In the genomic region with DNA sequence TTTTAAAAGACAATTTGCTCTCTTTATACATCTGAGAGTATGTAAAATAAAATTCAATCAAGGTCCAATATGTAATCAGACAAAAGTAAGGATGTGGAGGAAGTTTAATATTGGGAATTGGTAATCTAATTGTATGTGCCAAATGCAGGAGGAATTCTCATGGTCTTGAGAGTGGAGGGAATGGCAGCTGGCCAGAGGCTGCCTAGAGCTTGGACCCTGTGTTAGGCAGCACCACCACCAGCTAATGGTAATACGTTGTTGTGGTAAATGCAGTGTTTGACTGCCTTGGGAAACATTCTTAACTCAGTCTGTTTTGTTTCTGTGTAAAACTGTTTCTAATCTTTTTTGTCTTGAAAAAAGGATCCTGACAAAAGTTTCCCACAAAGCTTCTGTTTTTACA, we compare ENCODE assay signal across 1 cellular context.
TF ChIP-seq lines count a peak whose summit lies in the region.

No MANE protein-coding gene starts in this region.

TF ChIP-seq in GM23338, 12 proteins besides CTCF, POLR2A, EP300 and RAD21 (continued from another document):
- TF ChIP-seq, protein P1, sequence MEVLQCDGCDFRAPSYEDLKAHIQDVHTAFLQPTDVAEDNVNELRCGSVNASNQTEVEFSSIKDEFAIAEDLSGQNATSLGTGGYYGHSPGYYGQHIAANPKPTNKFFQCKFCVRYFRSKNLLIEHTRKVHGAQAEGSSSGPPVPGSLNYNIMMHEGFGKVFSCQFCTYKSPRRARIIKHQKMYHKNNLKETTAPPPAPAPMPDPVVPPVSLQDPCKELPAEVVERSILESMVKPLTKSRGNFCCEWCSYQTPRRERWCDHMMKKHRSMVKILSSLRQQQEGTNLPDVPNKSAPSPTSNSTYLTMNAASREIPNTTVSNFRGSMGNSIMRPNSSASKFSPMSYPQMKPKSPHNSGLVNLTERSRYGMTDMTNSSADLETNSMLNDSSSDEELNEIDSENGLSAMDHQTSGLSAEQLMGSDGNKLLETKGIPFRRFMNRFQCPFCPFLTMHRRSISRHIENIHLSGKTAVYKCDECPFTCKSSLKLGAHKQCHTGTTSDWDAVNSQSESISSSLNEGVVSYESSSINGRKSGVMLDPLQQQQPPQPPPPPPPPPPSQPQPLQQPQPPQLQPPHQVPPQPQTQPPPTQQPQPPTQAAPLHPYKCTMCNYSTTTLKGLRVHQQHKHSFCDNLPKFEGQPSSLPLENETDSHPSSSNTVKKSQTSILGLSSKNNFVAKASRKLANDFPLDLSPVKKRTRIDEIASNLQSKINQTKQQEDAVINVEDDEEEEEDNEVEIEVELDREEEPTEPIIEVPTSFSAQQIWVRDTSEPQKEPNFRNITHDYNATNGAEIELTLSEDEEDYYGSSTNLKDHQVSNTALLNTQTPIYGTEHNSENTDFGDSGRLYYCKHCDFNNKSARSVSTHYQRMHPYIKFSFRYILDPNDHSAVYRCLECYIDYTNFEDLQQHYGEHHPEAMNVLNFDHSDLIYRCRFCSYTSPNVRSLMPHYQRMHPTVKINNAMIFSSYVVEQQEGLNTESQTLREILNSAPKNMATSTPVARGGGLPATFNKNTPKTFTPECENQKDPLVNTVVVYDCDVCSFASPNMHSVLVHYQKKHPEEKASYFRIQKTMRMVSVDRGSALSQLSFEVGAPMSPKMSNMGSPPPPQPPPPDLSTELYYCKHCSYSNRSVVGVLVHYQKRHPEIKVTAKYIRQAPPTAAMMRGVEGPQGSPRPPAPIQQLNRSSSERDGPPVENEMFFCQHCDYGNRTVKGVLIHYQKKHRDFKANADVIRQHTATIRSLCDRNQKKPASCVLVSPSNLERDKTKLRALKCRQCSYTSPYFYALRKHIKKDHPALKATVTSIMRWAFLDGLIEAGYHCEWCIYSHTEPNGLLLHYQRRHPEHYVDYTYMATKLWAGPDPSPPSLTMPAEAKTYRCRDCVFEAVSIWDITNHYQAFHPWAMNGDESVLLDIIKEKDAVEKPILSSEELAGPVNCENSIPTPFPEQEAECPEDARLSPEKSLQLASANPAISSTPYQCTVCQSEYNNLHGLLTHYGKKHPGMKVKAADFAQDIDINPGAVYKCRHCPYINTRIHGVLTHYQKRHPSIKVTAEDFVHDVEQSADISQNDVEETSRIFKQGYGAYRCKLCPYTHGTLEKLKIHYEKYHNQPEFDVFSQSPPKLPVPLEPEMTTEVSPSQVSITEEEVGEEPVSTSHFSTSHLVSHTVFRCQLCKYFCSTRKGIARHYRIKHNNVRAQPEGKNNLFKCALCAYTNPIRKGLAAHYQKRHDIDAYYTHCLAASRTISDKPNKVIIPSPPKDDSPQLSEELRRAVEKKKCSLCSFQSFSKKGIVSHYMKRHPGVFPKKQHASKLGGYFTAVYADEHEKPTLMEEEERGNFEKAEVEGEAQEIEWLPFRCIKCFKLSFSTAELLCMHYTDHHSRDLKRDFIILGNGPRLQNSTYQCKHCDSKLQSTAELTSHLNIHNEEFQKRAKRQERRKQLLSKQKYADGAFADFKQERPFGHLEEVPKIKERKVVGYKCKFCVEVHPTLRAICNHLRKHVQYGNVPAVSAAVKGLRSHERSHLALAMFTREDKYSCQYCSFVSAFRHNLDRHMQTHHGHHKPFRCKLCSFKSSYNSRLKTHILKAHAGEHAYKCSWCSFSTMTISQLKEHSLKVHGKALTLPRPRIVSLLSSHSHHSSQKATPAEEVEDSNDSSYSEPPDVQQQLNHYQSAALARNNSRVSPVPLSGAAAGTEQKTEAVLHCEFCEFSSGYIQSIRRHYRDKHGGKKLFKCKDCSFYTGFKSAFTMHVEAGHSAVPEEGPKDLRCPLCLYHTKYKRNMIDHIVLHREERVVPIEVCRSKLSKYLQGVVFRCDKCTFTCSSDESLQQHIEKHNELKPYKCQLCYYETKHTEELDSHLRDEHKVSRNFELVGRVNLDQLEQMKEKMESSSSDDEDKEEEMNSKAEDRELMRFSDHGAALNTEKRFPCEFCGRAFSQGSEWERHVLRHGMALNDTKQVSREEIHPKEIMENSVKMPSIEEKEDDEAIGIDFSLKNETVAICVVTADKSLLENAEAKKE (CRISPR knock-in tag; IDR thresholded peaks at IDR 0.05): no peak
- no peak for TF ChIP-seq POLR2AphosphoS5 (IDR thresholded peaks at IDR 0.05; ENCODE audit: low read depth)
- no peak for TF ChIP-seq ZNF331 (CRISPR knock-in tag; IDR thresholded peaks at IDR 0.05; ENCODE audit: low read depth)
- TF ChIP-seq, protein P2, sequence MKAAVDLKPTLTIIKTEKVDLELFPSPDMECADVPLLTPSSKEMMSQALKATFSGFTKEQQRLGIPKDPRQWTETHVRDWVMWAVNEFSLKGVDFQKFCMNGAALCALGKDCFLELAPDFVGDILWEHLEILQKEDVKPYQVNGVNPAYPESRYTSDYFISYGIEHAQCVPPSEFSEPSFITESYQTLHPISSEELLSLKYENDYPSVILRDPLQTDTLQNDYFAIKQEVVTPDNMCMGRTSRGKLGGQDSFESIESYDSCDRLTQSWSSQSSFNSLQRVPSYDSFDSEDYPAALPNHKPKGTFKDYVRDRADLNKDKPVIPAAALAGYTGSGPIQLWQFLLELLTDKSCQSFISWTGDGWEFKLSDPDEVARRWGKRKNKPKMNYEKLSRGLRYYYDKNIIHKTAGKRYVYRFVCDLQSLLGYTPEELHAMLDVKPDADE (IDR thresholded peaks at IDR 0.05): no peak
- TF ChIP-seq ZNF114 (CRISPR knock-in tag; IDR thresholded peaks at IDR 0.05): no peak
- TF ChIP-seq CREB1 (CRISPR knock-in tag; IDR thresholded peaks at IDR 0.05; ENCODE audit: low read depth): no peak
- TF ChIP-seq EZH2 (IDR thresholded peaks at IDR 0.05; ENCODE audit: low read depth, unreplicated experiment): no peak
- no peak for TF ChIP-seq NANOG (IDR thresholded peaks at IDR 0.05; ENCODE audit: borderline replicate concordance)
- no peak for TF ChIP-seq EZH2phosphoT487 (IDR thresholded peaks at IDR 0.05; ENCODE audit: unreplicated experiment)
